ENCODE assay signal across 8 cellular contexts in genomic region chr7:150060259-150061221, GRCh38.
DNase-seq lines count a peak whose midpoint lies in the region; ATAC-seq and TF ChIP-seq lines count a peak whose summit lies in the region.
"Not testable (repeated sequence)": the region's sequence is repeated elsewhere in the genome, so short reads cannot be mapped to it uniquely, and the experiment has no call there.

No MANE protein-coding gene starts in this region.

- not testable (repeated sequence) for H3K9me3 Mint-ChIP-seq in activated B cell treated with CpG ODN at 0.5 μM for 24 hours; activated naive CD4-positive, alpha-beta T cell treated with anti-CD3 and anti-CD28 coated beads for 36 hours

- not testable (repeated sequence) for H3K27me3 Mint-ChIP-seq in activated B cell treated with CpG ODN at 0.5 μM for 24 hours; activated naive CD4-positive, alpha-beta T cell treated with anti-CD3 and anti-CD28 coated beads for 36 hours (ENCODE audit: low read depth)

- intact Hi-C loops in activated B cell treated with CpG ODN at 0.5 μM for 24 hours (cut with micrococcal nuclease); activated naive CD4-positive, alpha-beta T cell treated with anti-CD3 and anti-CD28 coated beads for 36 hours (cut with micrococcal nuclease); cardiac septum (cut with DNase I); sciatic nerve (cut with DNase I): not testable (repeated sequence)

- TF ChIP-seq CTCF in GM12872 (IDR thresholded peaks at IDR 0.05; ENCODE audit: insufficient read depth, low read depth, low read length), result peak; percentile 32; the same call in 2 of the 3 replicates
- not testable (repeated sequence) for TF ChIP-seq CTCF in activated B cell treated with CpG ODN at 0.5 μM for 24 hours (IDR thresholded peaks at IDR 0.05)

- not testable (repeated sequence) for H3K36me3 Mint-ChIP-seq in activated B cell treated with CpG ODN at 0.5 μM for 24 hours (ENCODE audit: low read depth); activated naive CD4-positive, alpha-beta T cell treated with anti-CD3 and anti-CD28 coated beads for 36 hours (ENCODE audit: low read depth)

- not testable (repeated sequence) for H3K27ac Mint-ChIP-seq in activated B cell treated with CpG ODN at 0.5 μM for 24 hours; activated naive CD4-positive, alpha-beta T cell treated with anti-CD3 and anti-CD28 coated beads for 36 hours

- not testable (repeated sequence) for H3K4me1 Mint-ChIP-seq in activated B cell treated with CpG ODN at 0.5 μM for 24 hours; activated naive CD4-positive, alpha-beta T cell treated with anti-CD3 and anti-CD28 coated beads for 36 hours (ENCODE audit: low read depth)

- CTCF ChIA-PET in activated B cell treated with CpG ODN at 0.5 μM for 24 hours (lab: Charles Lee); activated naive CD4-positive, alpha-beta T cell treated with anti-CD3 and anti-CD28 coated beads for 36 hours (lab: Charles Lee): not testable (repeated sequence)

- POLR2A ChIA-PET in activated B cell treated with CpG ODN at 0.5 μM for 24 hours (lab: Charles Lee), result not testable (repeated sequence)

- ATAC-seq in GM21515 (IDR thresholded peaks at IDR 0.05; ENCODE audit: unreplicated experiment) (peak; percentile 99), HG03159 (IDR thresholded peaks at IDR 0.05; ENCODE audit: unreplicated experiment) (peak; percentile 99), activated B cell treated with CpG ODN at 0.5 μM for 24 hours (ENCODE audit: low read depth) (peak; percentile 83), sciatic nerve (peak; percentile 90)
- ATAC-seq in stimulated activated naive CD8-positive, alpha-beta T cell treated with anti-CD3 and anti-CD28 coated beads, Interleukin-15, Interleukin-2, amounts not matched to agents 100 U/mL and 50 U/mL, for 24 hours, result peak; percentile 99

- peak; percentile 59 for DNase-seq in activated B cell treated with CpG ODN at 0.5 μM for 24 hours
- peak; percentile 96 for DNase-seq in activated naive CD4-positive, alpha-beta T cell treated with anti-CD3 and anti-CD28 coated beads for 36 hours
- peak; percentile 80 for DNase-seq in cardiac septum (ENCODE audit: low spot score)
- peak; percentile 92 for DNase-seq in sciatic nerve (ENCODE audit: low spot score)
- peak; percentile 94 for DNase-seq in stimulated activated naive CD8-positive, alpha-beta T cell treated with anti-CD3 and anti-CD28 coated beads, Interleukin-15, Interleukin-2, amounts not matched to agents 100 U/mL and 50 U/mL, for 24 hours

- not testable (repeated sequence) for H3K4me3 Mint-ChIP-seq in activated B cell treated with CpG ODN at 0.5 μM for 24 hours; activated naive CD4-positive, alpha-beta T cell treated with anti-CD3 and anti-CD28 coated beads for 36 hours

Comparison
In these comparisons a context has a peak if more than half of its experiments do, and no peak if none do; other contexts are left out.
1. Peak in every context shown above with its lines: DNase-seq and ATAC-seq.